In genomic region chr18:66993492-66993891, GRCh38 we compare ENCODE assay signal across 20 cellular contexts.
DNase-seq lines count a peak whose midpoint lies in the region; FAIRE-seq and TF ChIP-seq lines count a peak whose summit lies in the region.
"Had no signal": no experiment of that assay in that cellular context is flagged by ENCODE, and none has a peak within 500 bp of the region (broad histone marks: within the 10 kb centered on the region; RNA-seq: fewer than 3 reads in every experiment).

No MANE protein-coding gene starts in this region.

- no peak overlapping the region for H3K4me3 ChIP-seq in LNCaP clone FGC (ENCODE audit: low read depth, low read length)
- H3K4me3 ChIP-seq in bronchial epithelial cell (ENCODE audit: low read depth, low read length): no peak overlapping the region
- H3K4me3 ChIP-seq in adrenal gland: no peak overlapping the region
- no peak overlapping the region for H3K4me3 ChIP-seq in prostate gland
- H3K4me3 ChIP-seq: MG63, neural progenitor cell, stomach, transverse colon had no signal

- H3K9me3 ChIP-seq in adrenal gland (replicated peaks in 1 of 3): no peaks in the 10 kb centered on the region
- H3K9me3 ChIP-seq in prostate gland: no peaks in the 10 kb centered on the region
- H3K9me3 ChIP-seq: MG63, stomach, transverse colon had no signal

- H3K4me1 ChIP-seq in adrenal gland (replicated peaks in 1 of 2): no peaks in the 10 kb centered on the region
- no peaks in the 10 kb centered on the region for H3K4me1 ChIP-seq in prostate gland (replicated peaks)
- H3K4me1 ChIP-seq: neural progenitor cell, stomach, transverse colon had no signal

- intact Hi-C loops in adrenal gland (cut with DNase I): no loop called here
- intact Hi-C loops in prostate gland (cut with DNase I): no loop called here

- H3K36me3 ChIP-seq in bronchial epithelial cell (ENCODE audit: control insufficient read depth, insufficient read depth, low read length) (no peaks in the 10 kb centered on the region), adrenal gland (replicated peaks in 1 of 2) (no peaks in the 10 kb centered on the region), prostate gland (no peaks in the 10 kb centered on the region)
- H3K36me3 ChIP-seq: brain microvascular endothelial cell, MG63, neural progenitor cell, stomach, transverse colon had no signal

- peak; percentile 1 for DNase-seq in LNCaP clone FGC (ENCODE audit: low read depth)
- peak; percentile 78 for DNase-seq in bronchial epithelial cell (ENCODE audit: low read depth)
- peak; percentile 86 for DNase-seq in kidney tubule cell (ENCODE audit: low spot score)
- DNase-seq in NCI-H1417 (lab: John Stamatoyannopoulos, UW): no peak
- no peak for DNase-seq in adrenal gland
- no peak for DNase-seq in prostate gland (ENCODE audit: low spot score)
- no peak for DNase-seq in activated CD4-positive, alpha-beta T cell treated with anti-CD3 and anti-CD28 coated beads for 1 hour
- DNase-seq: activated CD4-positive, alpha-beta T cell treated with anti-CD3 and anti-CD28 coated beads, Interleukin-2, amount 10 ng/mL, durations not matched to agents 7 days and 5 days; brain microvascular endothelial cell; cortex of kidney; DND-41; left colon; MG63; NCI-H748 treated with DMSO at 0.1 percent for 48 hours; Right ventricle myocardium superior; stimulated activated CD4-positive, alpha-beta T cell treated with anti-CD3 and anti-CD28 coated beads, Interleukin-4, amount 100 ng/mL, for 1 hour; stomach; transverse colon had no signal

- TF ChIP-seq POLR2A in adrenal gland (IDR thresholded peaks at IDR 0.05): no peak
- TF ChIP-seq POLR2A in prostate gland (IDR thresholded peaks at IDR 0.05): no peak

- H3K27ac ChIP-seq in adrenal gland (no peak overlapping the region), prostate gland (no peak overlapping the region)
- H3K27ac ChIP-seq: brain microvascular endothelial cell, neural progenitor cell, stomach, transverse colon had no signal

- FAIRE-seq in bronchial epithelial cell (lab: Jason Lieb, UNC): no peak
- FAIRE-seq: TTC549 had no signal

- H3K27me3 ChIP-seq in bronchial epithelial cell (ENCODE audit: control insufficient read depth, insufficient read depth, low read length) (no peaks in the 10 kb centered on the region), adrenal gland (no peaks in the 10 kb centered on the region), prostate gland (replicated peaks; ENCODE audit: insufficient read depth) (no peaks in the 10 kb centered on the region)
- H3K27me3 ChIP-seq: brain microvascular endothelial cell, MG63, neural progenitor cell, stomach, transverse colon had no signal

- no peak for TF ChIP-seq CTCF in LNCaP clone FGC (IDR thresholded peaks at IDR 0.05; ENCODE audit: control insufficient read depth, extremely low read depth, insufficient read depth)
- no peak for TF ChIP-seq CTCF in bronchial epithelial cell (IDR thresholded peaks at IDR 0.05; ENCODE audit: insufficient read depth, low read length, severe bottlenecking)
- TF ChIP-seq CTCF in adrenal gland (IDR thresholded peaks at IDR 0.05): no peak
- TF ChIP-seq CTCF in prostate gland (IDR thresholded peaks at IDR 0.05): no peak

Comparison
In these comparisons a context has a peak if more than half of its experiments do, and no peak if none do; other contexts are left out.
1. DNase-seq: peak in LNCaP clone FGC (single experiment), bronchial epithelial cell (single experiment) and kidney tubule cell (single experiment); none in NCI-H1417 (0 of 3), adrenal gland (0 of 7), prostate gland (single experiment) and activated CD4-positive, alpha-beta T cell treated with anti-CD3 and anti-CD28 coated beads for 1 hour (single experiment).